8 cellular contexts compared by ENCODE assay signal in genomic region chr15:50183112-50183794, GRCh38. TPM values are rescaled to one million over a fixed set of nuclear protein-coding genes. Genes with fewer than 3 reads are reported as not detected.
DNase-seq lines count a peak whose midpoint lies in the region; ATAC-seq, FAIRE-seq and TF ChIP-seq lines count a peak whose summit lies in the region.

No MANE protein-coding gene starts in this region.

- H3K9ac ChIP-seq in SU-DHL-6 (ENCODE audit: low read length) = no peak overlapping the region
- peak overlapping the region; percentile 42; the same call in 1 of the 2 replicates for H3K9ac ChIP-seq in iPS-20b (ENCODE audit: low read depth, low read length)

- H3K9me2 ChIP-seq in SU-DHL-6 (replicated peaks; ENCODE audit: insufficient read depth, low read length) = no peaks in the 10 kb centered on the region

- no peaks in the 10 kb centered on the region for H3F3A ChIP-seq in SU-DHL-6 (ENCODE audit: insufficient read depth)

- ATAC-seq in A549 = peak in 1 of 2 experiments; percentile 5; a peak in 1 of 6 replicates
- ATAC-seq in GM21381 (IDR thresholded peaks at IDR 0.05; ENCODE audit: unreplicated experiment) = peak; percentile 47
- ATAC-seq in gastroesophageal sphincter = no peak

- intact Hi-C loops in ascending aorta (cut with DNase I) = no loop called here

- FAIRE-seq in A549 (lab: Jason Lieb, UNC) = no peak

- no peak overlapping the region for H2AFZ ChIP-seq in SU-DHL-6 (ENCODE audit: low read depth, low read length, severe bottlenecking)

- TF ChIP-seq POLR2A in A549 (IDR thresholded peaks at IDR 0.05; ENCODE audit: low read length) = no peak
- TF ChIP-seq POLR2A in gastroesophageal sphincter (IDR thresholded peaks at IDR 0.05) = no peak

- H3K4me2 ChIP-seq in A549 = peak overlapping the region; percentile 95
- peak overlapping the region; percentile 42 for H3K4me2 ChIP-seq in SU-DHL-6 (ENCODE audit: low read depth, low read length, poor library complexity, severe bottlenecking)

- CTCF ChIA-PET in A549 (lab: Yijun Ruan, JAX) = interaction anchor here (1.0 to 10.0 kb wide), 17 partner anchors 9 to 694 kb away, joined by 3 to 87 read pairs (median 6); no protein-coding TSS in a partner anchor

- DNase-seq in A549 (ENCODE audit: low read depth in 1 of 2, low spot score in 1 of 2) = no peak
- DNase-seq in NCI-H1436 treated with DMSO at 0.1 percent for 48 hours (lab: John Stamatoyannopoulos, UW) = no peak
- no peak for DNase-seq in ascending aorta (ENCODE audit: low spot score in 2 of 2)
- DNase-seq in activated effector memory CD4-positive, alpha-beta T cell treated with anti-CD3 and anti-CD28 coated beads, Interleukin-2, amount 50 U/mL, for 16 hours = no peak

- TF ChIP-seq EP300 in A549 (IDR thresholded peaks at IDR 0.05) = no peak
- TF ChIP-seq EP300 in gastroesophageal sphincter (IDR thresholded peaks at IDR 0.05) = no peak

- TF ChIP-seq CTCF in A549 (IDR thresholded peaks at IDR 0.05) (no peak), SU-DHL-6 (IDR thresholded peaks at IDR 0.05; ENCODE audit: insufficient read depth, low read length, poor library complexity, severe bottlenecking) (no peak), ascending aorta (IDR thresholded peaks at IDR 0.05) (no peak), gastroesophageal sphincter (IDR thresholded peaks at IDR 0.05) (no peak)

- no peaks in the 10 kb centered on the region for H3K79me2 ChIP-seq in SU-DHL-6 (ENCODE audit: insufficient read depth, low read length)

- H3K36me3 ChIP-seq in SU-DHL-6 (ENCODE audit: low read length) (no peaks in the 10 kb centered on the region), iPS-20b (ENCODE audit: insufficient read depth, low read depth, low read length) (no peaks in the 10 kb centered on the region), ascending aorta (no peaks in the 10 kb centered on the region), gastroesophageal sphincter (no peaks in the 10 kb centered on the region)

- H3K4me3 ChIP-seq in A549 = peak overlapping the region; percentile 73
- H3K4me3 ChIP-seq in SU-DHL-6 (ENCODE audit: insufficient read depth, low read length, poor library complexity, severe bottlenecking) = peak overlapping the region; percentile 26
- peak overlapping the region; percentile 78 for H3K4me3 ChIP-seq in iPS-20b (ENCODE audit: low read length)
- peak overlapping the region in 1 of 2 donors; percentile 65 for H3K4me3 ChIP-seq in ascending aorta
- peak overlapping the region in 1 of 2 donors; percentile 52 for H3K4me3 ChIP-seq in gastroesophageal sphincter

- H3K27me3 ChIP-seq in SU-DHL-6 (ENCODE audit: low read length) = no peaks in the 10 kb centered on the region
- peaks cover 50% of the 10 kb centered on the region for H3K27me3 ChIP-seq in iPS-20b (ENCODE audit: insufficient read depth, low read length)
- no peaks in the 10 kb centered on the region for H3K27me3 ChIP-seq in ascending aorta
- H3K27me3 ChIP-seq in gastroesophageal sphincter = peaks cover 52% of the 10 kb centered on the region

- peak overlapping the region; percentile 76 to 88; a peak in 4 of 6 replicates for H3K27ac ChIP-seq in A549
- H3K27ac ChIP-seq in SU-DHL-6 (ENCODE audit: low read depth, low read length) = no peak overlapping the region
- no peak overlapping the region for H3K27ac ChIP-seq in iPS-20b (ENCODE audit: low read length)
- H3K27ac ChIP-seq in ascending aorta = no peak overlapping the region
- no peak overlapping the region for H3K27ac ChIP-seq in gastroesophageal sphincter

- no peaks in the 10 kb centered on the region for H4K20me1 ChIP-seq in SU-DHL-6 (ENCODE audit: low read depth, low read length)

- 88% methylated on average over 2 of the region's 2 CpGs for WGBS in A549 (ENCODE audit: missing lambda C conversion rate)
- WGBS in gastroesophageal sphincter (ENCODE audit: low coverage in 1 of 2), 2 donors = 72 to 100% methylated on average over 1 to 2 of the region's 2 CpGs

- POLR2A ChIA-PET in A549 (lab: Yijun Ruan, JAX) = no interaction called here

- TF ChIP-seq RAD21 in A549 (conservative IDR thresholded peaks at IDR 0.05 in 1 of 2, IDR thresholded peaks at IDR 0.05 in 1 of 2) = no peak

- H3K4me1 ChIP-seq in A549 = peaks cover 27% of the 10 kb centered on the region; the same call in 2 of the 3 replicates
- peaks cover 9% of the 10 kb centered on the region; the same call in 1 of the 2 replicates for H3K4me1 ChIP-seq in iPS-20b (ENCODE audit: insufficient read depth, low read length)
- H3K4me1 ChIP-seq in ascending aorta = peaks cover 2 to 3% of the 10 kb centered on the region in 2 donors
- peaks cover 0 to 14% (median 7%) of the 10 kb centered on the region in 3 donors for H3K4me1 ChIP-seq in gastroesophageal sphincter

- H3K9me3 ChIP-seq in A549 (no peaks in the 10 kb centered on the region), SU-DHL-6 (ENCODE audit: insufficient read depth, low read length) (no peaks in the 10 kb centered on the region), iPS-20b (ENCODE audit: insufficient read depth, low read depth, low read length) (no peaks in the 10 kb centered on the region), ascending aorta (no peaks in the 10 kb centered on the region), gastroesophageal sphincter (no peaks in the 10 kb centered on the region)

TF ChIP-seq in A549, 52 proteins besides CTCF, POLR2A, EP300 and RAD21:
- TF ChIP-seq NR3C1 (IDR thresholded peaks at IDR 0.05) (no peak), RFX5 (IDR thresholded peaks at IDR 0.05) (no peak), TFCP2L1 (CRISPR knock-in tag; IDR thresholded peaks at IDR 0.05) (no peak), ELK1 (IDR thresholded peaks at IDR 0.05; ENCODE audit: low read depth, low read length) (no peak), HES2 (IDR thresholded peaks at IDR 0.05) (no peak), MAFK (IDR thresholded peaks at IDR 0.05; ENCODE audit: partially characterized antibody) (no peak), NFE2L2 (conservative IDR thresholded peaks at IDR 0.05; ENCODE audit: low read length) (no peak), ZSCAN20 (CRISPR knock-in tag; IDR thresholded peaks at IDR 0.05) (no peak), GATA3 (IDR thresholded peaks at IDR 0.05; ENCODE audit: borderline replicate concordance) (no peak), RCOR1 (IDR thresholded peaks at IDR 0.05; ENCODE audit: low read depth, low read length) (no peak), MYC (IDR thresholded peaks at IDR 0.05; ENCODE audit: borderline replicate concordance, low read length) (no peak), BHLHE40 (IDR thresholded peaks at IDR 0.05; ENCODE audit: low read depth, low read length) (no peak), REST (IDR thresholded peaks at IDR 0.05) (no peak), KDM1A (IDR thresholded peaks at IDR 0.05; ENCODE audit: low read depth) (no peak)

RNA-seq across cellular contexts. Expression of gene SLC27A2, which starts 1.3 kb away (rescaled TPM):
- polyA plus RNA-seq in A549 (2011; rRNA removed) (42.8 and 44.1 TPM in 2 replicates), A549 (2017; fragmentation: RNase III; extraction: RNeasy Plus Mini Kit Qiagen cat#74134 plus additional on column Dnase treatment) (36.0 to 45.2 TPM (median 39.7 TPM) in 3 replicates)
- polyA plus RNA-seq in A549 (2012; cell fraction: cytosol; rRNA removed) = 13.0 and 16.5 TPM in 2 replicates
- 21.3 and 31.8 TPM in 2 replicates for polyA plus RNA-seq in A549 (2012; cell fraction: nucleus; rRNA removed)
- polyA minus RNA-seq in A549 (2011; rRNA and poly(A)+ RNA removed) = 27.6 and 28.5 TPM in 2 replicates
- total RNA-seq in ascending aorta (not detected), gastroesophageal sphincter (under 1 TPM in 2 of 4 donors, not detected in 2; 0.13 to 0.22 TPM)

Comparison
In these comparisons a context has a peak if more than half of its experiments do, and no peak if none do; other contexts are left out.
1. H3K27ac ChIP-seq: peak in A549 (2 of 2); none in SU-DHL-6 (single experiment), iPS-20b (single experiment), ascending aorta (0 of 2) and gastroesophageal sphincter (0 of 4).